In genomic region chr2:239000089-239000488, GRCh38 we compare ENCODE assay signal across 23 cellular contexts.
"Had no signal": no experiment of that assay in that cellular context is flagged by ENCODE, and none has a peak within 500 bp of the region (broad histone marks: within the 10 kb centered on the region; RNA-seq: fewer than 3 reads in every experiment).

No MANE protein-coding gene starts in this region.

- DNase-seq: dermis blood vessel endothelial cell; effector memory CD4-positive, alpha-beta T cell; erythroblast; esophagus squamous epithelium; foreskin melanocyte; glutamatergic neuron; heart right ventricle; hippocampal formation; natural killer cell; occipital lobe; pancreas; stimulated activated CD4-positive, alpha-beta T cell treated with anti-CD3 and anti-CD28 coated beads, Interleukin-15, amount 100 ng/mL, for 24 hours; stimulated activated CD4-positive, alpha-beta T cell treated with anti-CD3 and anti-CD28 coated beads, Interleukin-2, amount 100 ng/mL, for 48 hours; stimulated activated naive B cell treated with anti-CD40 and anti-IgM and Interleukin-4, amounts not matched to agents 10 μg/mL and 1 μg/mL and 100 μg/mL, for 72 hours; upper lobe of right lung had no signal

- H3K4me1 ChIP-seq: pancreas, upper lobe of right lung had no signal

- H3K27ac ChIP-seq: coronary artery, esophagus squamous epithelium, heart right ventricle, pancreas, skin epidermis, thoracic aorta, upper lobe of right lung had no signal

- H3K27me3 ChIP-seq: pancreas, tibial nerve, vagina had no signal

- FAIRE-seq: endometrium, islet of Langerhans, pancreas had no signal

- H3K4me3 ChIP-seq: coronary artery, esophagus squamous epithelium, heart right ventricle, lung, pancreas, skin epidermis, thoracic aorta, tibial nerve, upper lobe of right lung, vagina had no signal

- ATAC-seq: natural killer cell; stimulated activated naive B cell treated with anti-CD40 and anti-IgM and Interleukin-4, amounts not matched to agents 10 μg/mL and 1 μg/mL and 100 μg/mL, for 72 hours; upper lobe of right lung had no signal

- H3K9me3 ChIP-seq: esophagus squamous epithelium, pancreas, upper lobe of right lung, vagina had no signal

- H3K36me3 ChIP-seq: esophagus squamous epithelium, heart right ventricle, pancreas, thoracic aorta, tibial nerve, upper lobe of right lung, vagina had no signal
